1 cellular context compared by ENCODE assay signal in the genomic region with DNA sequence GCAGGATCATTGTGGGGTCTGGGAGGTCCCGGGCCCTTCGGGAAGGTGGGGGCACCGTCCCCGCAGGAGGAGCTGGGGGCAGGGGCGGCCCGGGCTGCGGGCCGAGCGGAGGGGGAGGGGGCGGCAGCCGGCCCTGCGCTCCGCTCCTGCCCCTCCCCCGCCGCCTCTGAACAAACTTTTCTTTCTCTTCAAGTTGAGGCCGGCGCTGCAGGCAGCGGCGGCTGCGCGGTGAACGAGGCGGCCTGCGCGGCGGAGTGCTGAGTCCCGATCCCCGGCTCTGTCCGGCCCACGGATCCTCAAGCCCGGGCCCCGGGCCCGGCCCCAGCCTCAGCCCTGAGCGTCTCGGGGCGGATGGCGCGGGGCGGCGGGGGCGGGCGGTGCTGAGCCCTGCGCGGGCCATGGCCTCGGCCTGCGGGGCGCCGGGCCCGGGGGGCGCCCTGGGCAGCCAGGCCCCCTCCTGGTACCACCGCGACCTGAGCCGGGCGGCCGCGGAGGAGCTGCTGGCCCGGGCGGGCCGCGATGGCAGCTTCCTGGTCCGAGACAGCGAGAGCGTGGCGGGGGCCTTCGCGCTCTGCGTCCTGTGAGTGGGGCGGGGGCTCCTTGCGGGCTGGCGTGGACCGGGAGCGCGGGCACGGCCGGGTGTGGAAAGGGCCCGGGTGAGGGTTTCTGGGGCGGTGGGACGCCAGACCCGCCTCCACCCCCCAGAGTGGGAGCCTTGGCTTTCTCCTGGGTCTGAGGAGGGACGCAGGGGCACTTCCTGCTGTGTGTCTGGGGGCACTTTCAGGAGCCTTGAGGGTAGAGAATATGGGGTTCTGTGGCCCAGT.
A peak's percentile ranks its signal among the peaks of the same experiment; 100 is the strongest.
TF ChIP-seq lines count a peak whose summit lies in the region.

A gene with protein sequence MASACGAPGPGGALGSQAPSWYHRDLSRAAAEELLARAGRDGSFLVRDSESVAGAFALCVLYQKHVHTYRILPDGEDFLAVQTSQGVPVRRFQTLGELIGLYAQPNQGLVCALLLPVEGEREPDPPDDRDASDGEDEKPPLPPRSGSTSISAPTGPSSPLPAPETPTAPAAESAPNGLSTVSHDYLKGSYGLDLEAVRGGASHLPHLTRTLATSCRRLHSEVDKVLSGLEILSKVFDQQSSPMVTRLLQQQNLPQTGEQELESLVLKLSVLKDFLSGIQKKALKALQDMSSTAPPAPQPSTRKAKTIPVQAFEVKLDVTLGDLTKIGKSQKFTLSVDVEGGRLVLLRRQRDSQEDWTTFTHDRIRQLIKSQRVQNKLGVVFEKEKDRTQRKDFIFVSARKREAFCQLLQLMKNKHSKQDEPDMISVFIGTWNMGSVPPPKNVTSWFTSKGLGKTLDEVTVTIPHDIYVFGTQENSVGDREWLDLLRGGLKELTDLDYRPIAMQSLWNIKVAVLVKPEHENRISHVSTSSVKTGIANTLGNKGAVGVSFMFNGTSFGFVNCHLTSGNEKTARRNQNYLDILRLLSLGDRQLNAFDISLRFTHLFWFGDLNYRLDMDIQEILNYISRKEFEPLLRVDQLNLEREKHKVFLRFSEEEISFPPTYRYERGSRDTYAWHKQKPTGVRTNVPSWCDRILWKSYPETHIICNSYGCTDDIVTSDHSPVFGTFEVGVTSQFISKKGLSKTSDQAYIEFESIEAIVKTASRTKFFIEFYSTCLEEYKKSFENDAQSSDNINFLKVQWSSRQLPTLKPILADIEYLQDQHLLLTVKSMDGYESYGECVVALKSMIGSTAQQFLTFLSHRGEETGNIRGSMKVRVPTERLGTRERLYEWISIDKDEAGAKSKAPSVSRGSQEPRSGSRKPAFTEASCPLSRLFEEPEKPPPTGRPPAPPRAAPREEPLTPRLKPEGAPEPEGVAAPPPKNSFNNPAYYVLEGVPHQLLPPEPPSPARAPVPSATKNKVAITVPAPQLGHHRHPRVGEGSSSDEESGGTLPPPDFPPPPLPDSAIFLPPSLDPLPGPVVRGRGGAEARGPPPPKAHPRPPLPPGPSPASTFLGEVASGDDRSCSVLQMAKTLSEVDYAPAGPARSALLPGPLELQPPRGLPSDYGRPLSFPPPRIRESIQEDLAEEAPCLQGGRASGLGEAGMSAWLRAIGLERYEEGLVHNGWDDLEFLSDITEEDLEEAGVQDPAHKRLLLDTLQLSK (plus strand): TSS at position 181 of the 824 bp plus-strand sequence. CDS start 218 bp downstream, at position 399.

TF ChIP-seq in HepG2, 621 proteins besides CTCF, POLR2A, EP300 and RAD21 (continued from another document and continues in another):
- TF ChIP-seq, protein P1, sequence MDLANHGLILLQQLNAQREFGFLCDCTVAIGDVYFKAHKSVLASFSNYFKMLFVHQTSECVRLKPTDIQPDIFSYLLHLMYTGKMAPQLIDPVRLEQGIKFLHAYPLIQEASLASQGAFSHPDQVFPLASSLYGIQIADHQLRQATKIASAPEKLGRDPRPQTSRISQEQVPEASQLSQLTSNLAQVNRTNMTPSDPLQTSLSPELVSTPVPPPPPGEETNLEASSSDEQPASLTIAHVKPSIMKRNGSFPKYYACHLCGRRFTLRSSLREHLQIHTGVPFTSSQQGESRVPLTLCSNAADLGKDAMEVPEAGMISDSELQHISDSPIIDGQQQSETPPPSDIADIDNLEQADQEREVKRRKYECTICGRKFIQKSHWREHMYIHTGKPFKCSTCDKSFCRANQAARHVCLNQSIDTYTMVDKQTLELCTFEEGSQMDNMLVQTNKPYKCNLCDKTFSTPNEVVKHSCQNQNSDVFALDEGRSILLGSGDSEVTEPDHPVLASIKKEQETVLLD (CRISPR knock-in tag; IDR thresholded peaks at IDR 0.05; ENCODE audit: low read depth), result no peak
- TF ChIP-seq KDM2A (CRISPR knock-in tag; IDR thresholded peaks at IDR 0.05; ENCODE audit: borderline replicate concordance, low read depth) (peak; percentile 73), ZBTB42 (CRISPR knock-in tag; IDR thresholded peaks at IDR 0.05) (no peak), ZNF737 (CRISPR knock-in tag; IDR thresholded peaks at IDR 0.05; ENCODE audit: borderline replicate concordance) (no peak), KMT2A (CRISPR knock-in tag; IDR thresholded peaks at IDR 0.05) (no peak), ZFY (CRISPR knock-in tag; IDR thresholded peaks at IDR 0.05) (peak; percentile 78), MED8 (CRISPR knock-in tag; IDR thresholded peaks at IDR 0.05; ENCODE audit: insufficient replicate concordance) (no peak), HNRNPLL (IDR thresholded peaks at IDR 0.05; ENCODE audit: low read depth, low read length, poor library complexity, severe bottlenecking) (peak; percentile 21), FOXP1 (IDR thresholded peaks at IDR 0.05) (no peak), FOXP1 (CRISPR knock-in tag; IDR thresholded peaks at IDR 0.05) (no peak), MYC (CRISPR knock-in tag; IDR thresholded peaks at IDR 0.05; ENCODE audit: borderline replicate concordance) (peak; percentile 38; the same call in 1 of the 2 replicates), ZFYVE20 (CRISPR knock-in tag; IDR thresholded peaks at IDR 0.05; ENCODE audit: borderline replicate concordance, low read depth) (no peak), ZNF230 (CRISPR knock-in tag; IDR thresholded peaks at IDR 0.05) (0 out of 2 replicates have a peak, but pooled peaks have one; percentile 52), ZNF720 (CRISPR knock-in tag; IDR thresholded peaks at IDR 0.05) (no peak), ZNF317 (CRISPR knock-in tag; IDR thresholded peaks at IDR 0.05) (no peak), ZNF256 (CRISPR knock-in tag; conservative IDR thresholded peaks at IDR 0.05) (no peak), ZNF501 (CRISPR knock-in tag; IDR thresholded peaks at IDR 0.05) (no peak), ZNF652 (CRISPR knock-in tag; IDR thresholded peaks at IDR 0.05; ENCODE audit: borderline replicate concordance, low read depth) (no peak), TAF1 (CRISPR knock-in tag; IDR thresholded peaks at IDR 0.05) (0 out of 2 replicates have a peak, but pooled peaks have one; percentile 21), U2AF1 (optimal IDR thresholded peaks at IDR 0.05; ENCODE audit: low read depth, low read length) (no peak), PRPF4 (IDR thresholded peaks at IDR 0.05; ENCODE audit: low read depth, low read length, poor library complexity, severe bottlenecking) (peak; percentile 70), ZNF564 (CRISPR knock-in tag; IDR thresholded peaks at IDR 0.05) (no peak), PCBP1 (IDR thresholded peaks at IDR 0.05; ENCODE audit: borderline replicate concordance, low read depth, low read length) (no peak), ZNF713 (CRISPR knock-in tag; IDR thresholded peaks at IDR 0.05) (no peak), SRSF4 (IDR thresholded peaks at IDR 0.05; ENCODE audit: low read depth, low read length, poor library complexity, severe bottlenecking) (no peak), EEA1 (CRISPR knock-in tag; IDR thresholded peaks at IDR 0.05; ENCODE audit: borderline replicate concordance) (no peak), SAP130 (CRISPR knock-in tag; IDR thresholded peaks at IDR 0.05; ENCODE audit: low read depth) (peak; percentile 53; the same call in 1 of the 2 replicates), ZNF17 (CRISPR knock-in tag; IDR thresholded peaks at IDR 0.05) (no peak), ZNF777 (CRISPR knock-in tag; IDR thresholded peaks at IDR 0.05) (peak; percentile 30; the same call in 1 of the 2 replicates), POLR2G (IDR thresholded peaks at IDR 0.05; ENCODE audit: low read depth, low read length) (peak; percentile 36; the same call in 1 of the 2 replicates), ZKSCAN8 (CRISPR knock-in tag; IDR thresholded peaks at IDR 0.05; ENCODE audit: borderline replicate concordance) (no peak), FOXM1 (CRISPR knock-in tag; IDR thresholded peaks at IDR 0.05) (no peak), ERF (CRISPR knock-in tag; IDR thresholded peaks at IDR 0.05) (no peak), YEATS4 (CRISPR knock-in tag; IDR thresholded peaks at IDR 0.05; ENCODE audit: borderline replicate concordance) (peak; percentile 41; the same call in 1 of the 2 replicates), SIN3B (IDR thresholded peaks at IDR 0.05; ENCODE audit: low read length) (no peak), PHF8 (CRISPR knock-in tag; IDR thresholded peaks at IDR 0.05) (peak; percentile 64), SMARCC2 (IDR thresholded peaks at IDR 0.05) (no peak), ZNF558 (CRISPR knock-in tag; IDR thresholded peaks at IDR 0.05; ENCODE audit: borderline replicate concordance) (no peak), PITX1 (CRISPR knock-in tag; IDR thresholded peaks at IDR 0.05) (no peak), YY1 (IDR thresholded peaks at IDR 0.05; ENCODE audit: insufficient read depth, insufficient replicate concordance, low read depth, low read length) (peak; percentile 46), ZNF850 (CRISPR knock-in tag; conservative IDR thresholded peaks at IDR 0.05) (no peak), KMT2B (CRISPR knock-in tag; IDR thresholded peaks at IDR 0.05) (no peak)
- TF ChIP-seq, protein P2, sequence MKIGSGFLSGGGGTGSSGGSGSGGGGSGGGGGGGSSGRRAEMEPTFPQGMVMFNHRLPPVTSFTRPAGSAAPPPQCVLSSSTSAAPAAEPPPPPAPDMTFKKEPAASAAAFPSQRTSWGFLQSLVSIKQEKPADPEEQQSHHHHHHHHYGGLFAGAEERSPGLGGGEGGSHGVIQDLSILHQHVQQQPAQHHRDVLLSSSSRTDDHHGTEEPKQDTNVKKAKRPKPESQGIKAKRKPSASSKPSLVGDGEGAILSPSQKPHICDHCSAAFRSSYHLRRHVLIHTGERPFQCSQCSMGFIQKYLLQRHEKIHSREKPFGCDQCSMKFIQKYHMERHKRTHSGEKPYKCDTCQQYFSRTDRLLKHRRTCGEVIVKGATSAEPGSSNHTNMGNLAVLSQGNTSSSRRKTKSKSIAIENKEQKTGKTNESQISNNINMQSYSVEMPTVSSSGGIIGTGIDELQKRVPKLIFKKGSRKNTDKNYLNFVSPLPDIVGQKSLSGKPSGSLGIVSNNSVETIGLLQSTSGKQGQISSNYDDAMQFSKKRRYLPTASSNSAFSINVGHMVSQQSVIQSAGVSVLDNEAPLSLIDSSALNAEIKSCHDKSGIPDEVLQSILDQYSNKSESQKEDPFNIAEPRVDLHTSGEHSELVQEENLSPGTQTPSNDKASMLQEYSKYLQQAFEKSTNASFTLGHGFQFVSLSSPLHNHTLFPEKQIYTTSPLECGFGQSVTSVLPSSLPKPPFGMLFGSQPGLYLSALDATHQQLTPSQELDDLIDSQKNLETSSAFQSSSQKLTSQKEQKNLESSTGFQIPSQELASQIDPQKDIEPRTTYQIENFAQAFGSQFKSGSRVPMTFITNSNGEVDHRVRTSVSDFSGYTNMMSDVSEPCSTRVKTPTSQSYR (CRISPR knock-in tag; IDR thresholded peaks at IDR 0.05; ENCODE audit: borderline replicate concordance), result peak; percentile 84; the same call in 1 of the 2 replicates
- TF ChIP-seq, protein P3, sequence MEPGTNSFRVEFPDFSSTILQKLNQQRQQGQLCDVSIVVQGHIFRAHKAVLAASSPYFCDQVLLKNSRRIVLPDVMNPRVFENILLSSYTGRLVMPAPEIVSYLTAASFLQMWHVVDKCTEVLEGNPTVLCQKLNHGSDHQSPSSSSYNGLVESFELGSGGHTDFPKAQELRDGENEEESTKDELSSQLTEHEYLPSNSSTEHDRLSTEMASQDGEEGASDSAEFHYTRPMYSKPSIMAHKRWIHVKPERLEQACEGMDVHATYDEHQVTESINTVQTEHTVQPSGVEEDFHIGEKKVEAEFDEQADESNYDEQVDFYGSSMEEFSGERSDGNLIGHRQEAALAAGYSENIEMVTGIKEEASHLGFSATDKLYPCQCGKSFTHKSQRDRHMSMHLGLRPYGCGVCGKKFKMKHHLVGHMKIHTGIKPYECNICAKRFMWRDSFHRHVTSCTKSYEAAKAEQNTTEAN (CRISPR knock-in tag; conservative IDR thresholded peaks at IDR 0.05), result 0 out of 2 replicates have a peak, but pooled peaks have one; percentile 45
- TF ChIP-seq, protein P4, sequence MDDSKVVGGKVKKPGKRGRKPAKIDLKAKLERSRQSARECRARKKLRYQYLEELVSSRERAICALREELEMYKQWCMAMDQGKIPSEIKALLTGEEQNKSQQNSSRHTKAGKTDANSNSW (CRISPR knock-in tag; IDR thresholded peaks at IDR 0.05; ENCODE audit: borderline replicate concordance), result no peak
- TF ChIP-seq, protein P5, sequence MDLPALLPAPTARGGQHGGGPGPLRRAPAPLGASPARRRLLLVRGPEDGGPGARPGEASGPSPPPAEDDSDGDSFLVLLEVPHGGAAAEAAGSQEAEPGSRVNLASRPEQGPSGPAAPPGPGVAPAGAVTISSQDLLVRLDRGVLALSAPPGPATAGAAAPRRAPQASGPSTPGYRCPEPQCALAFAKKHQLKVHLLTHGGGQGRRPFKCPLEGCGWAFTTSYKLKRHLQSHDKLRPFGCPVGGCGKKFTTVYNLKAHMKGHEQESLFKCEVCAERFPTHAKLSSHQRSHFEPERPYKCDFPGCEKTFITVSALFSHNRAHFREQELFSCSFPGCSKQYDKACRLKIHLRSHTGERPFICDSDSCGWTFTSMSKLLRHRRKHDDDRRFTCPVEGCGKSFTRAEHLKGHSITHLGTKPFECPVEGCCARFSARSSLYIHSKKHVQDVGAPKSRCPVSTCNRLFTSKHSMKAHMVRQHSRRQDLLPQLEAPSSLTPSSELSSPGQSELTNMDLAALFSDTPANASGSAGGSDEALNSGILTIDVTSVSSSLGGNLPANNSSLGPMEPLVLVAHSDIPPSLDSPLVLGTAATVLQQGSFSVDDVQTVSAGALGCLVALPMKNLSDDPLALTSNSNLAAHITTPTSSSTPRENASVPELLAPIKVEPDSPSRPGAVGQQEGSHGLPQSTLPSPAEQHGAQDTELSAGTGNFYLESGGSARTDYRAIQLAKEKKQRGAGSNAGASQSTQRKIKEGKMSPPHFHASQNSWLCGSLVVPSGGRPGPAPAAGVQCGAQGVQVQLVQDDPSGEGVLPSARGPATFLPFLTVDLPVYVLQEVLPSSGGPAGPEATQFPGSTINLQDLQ (CRISPR knock-in tag; IDR thresholded peaks at IDR 0.05), result no peak
- TF ChIP-seq, protein P6, sequence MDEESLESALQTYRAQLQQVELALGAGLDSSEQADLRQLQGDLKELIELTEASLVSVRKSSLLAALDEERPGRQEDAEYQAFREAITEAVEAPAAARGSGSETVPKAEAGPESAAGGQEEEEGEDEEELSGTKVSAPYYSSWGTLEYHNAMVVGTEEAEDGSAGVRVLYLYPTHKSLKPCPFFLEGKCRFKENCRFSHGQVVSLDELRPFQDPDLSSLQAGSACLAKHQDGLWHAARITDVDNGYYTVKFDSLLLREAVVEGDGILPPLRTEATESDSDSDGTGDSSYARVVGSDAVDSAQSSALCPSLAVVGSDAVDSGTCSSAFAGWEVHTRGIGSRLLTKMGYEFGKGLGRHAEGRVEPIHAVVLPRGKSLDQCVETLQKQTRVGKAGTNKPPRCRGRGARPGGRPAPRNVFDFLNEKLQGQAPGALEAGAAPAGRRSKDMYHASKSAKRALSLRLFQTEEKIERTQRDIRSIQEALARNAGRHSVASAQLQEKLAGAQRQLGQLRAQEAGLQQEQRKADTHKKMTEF (CRISPR knock-in tag; IDR thresholded peaks at IDR 0.05), result peak; percentile 27; the same call in 1 of the 2 replicates
- TF ChIP-seq, protein P7, sequence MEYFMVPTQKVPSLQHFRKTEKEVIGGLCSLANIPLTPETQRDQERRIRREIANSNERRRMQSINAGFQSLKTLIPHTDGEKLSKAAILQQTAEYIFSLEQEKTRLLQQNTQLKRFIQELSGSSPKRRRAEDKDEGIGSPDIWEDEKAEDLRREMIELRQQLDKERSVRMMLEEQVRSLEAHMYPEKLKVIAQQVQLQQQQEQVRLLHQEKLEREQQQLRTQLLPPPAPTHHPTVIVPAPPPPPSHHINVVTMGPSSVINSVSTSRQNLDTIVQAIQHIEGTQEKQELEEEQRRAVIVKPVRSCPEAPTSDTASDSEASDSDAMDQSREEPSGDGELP (IDR thresholded peaks at IDR 0.05; ENCODE audit: borderline replicate concordance, low read depth), result no peak
